1 cellular context compared by ENCODE assay signal in genomic region chr15:89783111-89783860, GRCh38.
TF ChIP-seq lines count a peak whose summit lies in the region.

No MANE protein-coding gene starts in this region.

TF ChIP-seq in H1, 55 proteins besides CTCF, POLR2A, EP300 and RAD21:
- TF ChIP-seq YY1 (IDR thresholded peaks at IDR 0.05; ENCODE audit: low read depth, low read length) = no peak
- no peak for TF ChIP-seq TAF7 (optimal IDR thresholded peaks at IDR 0.05; ENCODE audit: borderline replicate concordance, low read depth, low read length)
- TF ChIP-seq ZNF274 (IDR thresholded peaks at IDR 0.05; ENCODE audit: borderline replicate concordance, extremely low read depth, low read length) = no peak
- TF ChIP-seq SIN3A (conservative IDR thresholded peaks at IDR 0.05 in 1 of 2, IDR thresholded peaks at IDR 0.05 in 1 of 2; ENCODE audit: low read depth in 1 of 2, low read length in 2 of 2) = no peak
- no peak for TF ChIP-seq CTBP2 (IDR thresholded peaks at IDR 0.05; ENCODE audit: borderline replicate concordance, insufficient read depth, insufficient read length, low read length)
- no peak for TF ChIP-seq MAFK (IDR thresholded peaks at IDR 0.05; ENCODE audit: low read depth, low read length)
- no peak for TF ChIP-seq CEBPB (IDR thresholded peaks at IDR 0.05; ENCODE audit: low read depth, low read length)
- no peak for TF ChIP-seq TEAD4 (IDR thresholded peaks at IDR 0.05; ENCODE audit: low read depth, low read length)
